10 cellular contexts compared by ENCODE assay signal in genomic region chr14:94392510-94392935, GRCh38. TPM values are rescaled to one million over a fixed set of nuclear protein-coding genes. Genes with fewer than 3 reads are reported as not detected.
DNase-seq lines count a peak whose midpoint lies in the region; ATAC-seq and TF ChIP-seq lines count a peak whose summit lies in the region.
"Had no signal": no experiment of that assay in that cellular context is flagged by ENCODE, and none has a peak within 500 bp of the region (broad histone marks: within the 10 kb centered on the region; RNA-seq: fewer than 3 reads in every experiment).

No MANE protein-coding gene starts in this region.

- peaks cover 0 to 5% of the 10 kb centered on the region in 2 donors for H3K9me3 Mint-ChIP-seq in activated naive CD4-positive, alpha-beta T cell treated with anti-CD3 and anti-CD28 coated beads, Interleukin-2, amount 50 U/mL, for 72 hours

- TF ChIP-seq CTCF in liver (IDR thresholded peaks at IDR 0.05; ENCODE audit: low read depth, low read length, missing input control), result no peak

- no peaks in the 10 kb centered on the region for H3K9me3 ChIP-seq in liver (ENCODE audit: control insufficient read depth in 4 of 4, low read length in 3 of 4)

- peak overlapping the region; percentile 94 to 98 for H3K27ac ChIP-seq in liver (ENCODE audit: low read depth in 1 of 2, low read length in 2 of 2)

- peaks cover 0 to 4% of the 10 kb centered on the region in 2 donors for H3K36me3 Mint-ChIP-seq in activated naive CD4-positive, alpha-beta T cell treated with anti-CD3 and anti-CD28 coated beads, Interleukin-2, amount 50 U/mL, for 72 hours

- no peak overlapping the region for H3K4me3 ChIP-seq in liver (ENCODE audit: low read depth in 1 of 3, low read length in 3 of 3)

- 14% methylated on average over 5 of the region's 5 CpGs for WGBS in liver

- H3K4me1 ChIP-seq in liver (ENCODE audit: control insufficient read depth in 4 of 4, insufficient read depth in 4 of 4, low read length in 3 of 4), result peaks cover 15 to 79% (median 60%) of the 10 kb centered on the region in 4 donors

- peak in 1 of 2 donors; percentile 21 for TF ChIP-seq RAD21 in liver (IDR thresholded peaks at IDR 0.05)

- peak overlapping the region in 1 of 2 donors; percentile 87 for H3K27ac Mint-ChIP-seq in activated naive CD4-positive, alpha-beta T cell treated with anti-CD3 and anti-CD28 coated beads, Interleukin-2, amount 50 U/mL, for 72 hours

- peak; percentile 67 to 83 for ATAC-seq in activated naive CD4-positive, alpha-beta T cell treated with anti-CD3 and anti-CD28 coated beads, Interleukin-2, amount 50 U/mL, for 72 hours
- no peak for ATAC-seq in HG02885 (IDR thresholded peaks at IDR 0.05; ENCODE audit: poor library complexity, unreplicated experiment)

- H3K27me3 ChIP-seq in liver (ENCODE audit: control insufficient read depth in 4 of 4, insufficient read depth in 4 of 4, low read length in 3 of 4), result no peaks in the 10 kb centered on the region

- DNase-seq in AML-193 (lab: John Stamatoyannopoulos, UW) (peak; percentile 88 to 89), HS-5 (ENCODE audit: low read depth) (peak; percentile 49), dermis blood vessel endothelial cell (no peak), NCI-H748 treated with DMSO at 0.1 percent for 48 hours (lab: John Stamatoyannopoulos, UW) (no peak), DMS53 (lab: John Stamatoyannopoulos, UW) (no peak)
- DNase-seq in activated naive CD4-positive, alpha-beta T cell treated with anti-CD3 and anti-CD28 coated beads, Interleukin-2, amount 50 U/mL, for 72 hours (ENCODE audit: low spot score in 2 of 2), result peak; percentile 27 to 55

- peak overlapping the region in 1 of 2 donors; percentile 47 for H3K9ac ChIP-seq in liver (ENCODE audit: low read depth in 1 of 2, low read length in 2 of 2)

- H3K36me3 ChIP-seq in liver (ENCODE audit: control insufficient read depth in 4 of 4, insufficient read depth in 3 of 4, low read depth in 1 of 4, low read length in 3 of 4), result no peaks in the 10 kb centered on the region

TF ChIP-seq in liver, 16 proteins besides CTCF, POLR2A, EP300 and RAD21:
- no peak for TF ChIP-seq HNF4G (IDR thresholded peaks at IDR 0.05)
- TF ChIP-seq JUND (IDR thresholded peaks at IDR 0.05), result peak; percentile 19 to 69
- peak; percentile 62 for TF ChIP-seq ZBTB33 (IDR thresholded peaks at IDR 0.05)
- TF ChIP-seq NR2F2 (IDR thresholded peaks at IDR 0.05), result no peak
- peak; percentile 30 for TF ChIP-seq YY1 (IDR thresholded peaks at IDR 0.05)
- TF ChIP-seq FOXA2 (IDR thresholded peaks at IDR 0.05), result no peak
- peak; percentile 15 for TF ChIP-seq REST (IDR thresholded peaks at IDR 0.05)
- peak; percentile 54 to 68 for TF ChIP-seq HNF4A (conservative IDR thresholded peaks at IDR 0.05)
- TF ChIP-seq TAF1 (conservative IDR thresholded peaks at IDR 0.05), result no peak
- no peak for TF ChIP-seq GABPA (IDR thresholded peaks at IDR 0.05 in 1 of 2, conservative IDR thresholded peaks at IDR 0.05 in 1 of 2)
- TF ChIP-seq FOXA1 (IDR thresholded peaks at IDR 0.05), result no peak
- peak; percentile 59 to 80 for TF ChIP-seq RXRA (IDR thresholded peaks at IDR 0.05)
- TF ChIP-seq ATF3 (IDR thresholded peaks at IDR 0.05), result peak; percentile 50
- peak; percentile 82 for TF ChIP-seq SP1 (IDR thresholded peaks at IDR 0.05)
- TF ChIP-seq MAX (IDR thresholded peaks at IDR 0.05), result peak; percentile 88
- peak in 1 of 2 donors; percentile 85 for TF ChIP-seq EGR1 (IDR thresholded peaks at IDR 0.05; ENCODE audit: low read depth in 2 of 2)

RNA-seq across cellular contexts. Expression of gene SERPINA1, which starts 4.1 kb away (rescaled TPM):
- total RNA-seq in activated naive CD4-positive, alpha-beta T cell treated with anti-CD3 and anti-CD28 coated beads, Interleukin-2, amount 50 U/mL, for 72 hours, result 10 to 100 TPM in 1 of 2 donors, 1 to 10 TPM in 1; 1.5 to 29.9 TPM
- total RNA-seq in liver (over 10,000 TPM; 10,220 to 22,719 TPM), dermis blood vessel endothelial cell (0.23 and 0.51 TPM in 2 replicates)
- over 10,000 TPM; 28,447 to 47,972 TPM for polyA plus RNA-seq in liver

RNA-seq across cellular contexts. Expression of gene SERPINA2, which starts 26.0 kb away (rescaled TPM):
- not detected for total RNA-seq in activated naive CD4-positive, alpha-beta T cell treated with anti-CD3 and anti-CD28 coated beads, Interleukin-2, amount 50 U/mL, for 72 hours
- not detected for total RNA-seq in liver
- polyA plus RNA-seq in liver, result not detected
- not detected in 2 replicates for total RNA-seq in dermis blood vessel endothelial cell
- total RNA-seq: posterior vena cava; T-helper 1 cell treated with Interleukin-12 subunit alpha and Interleukin-12 subunit beta and Interleukin-4 antibody, amounts not matched to agents 30 ng/mL and 1 ng/mL, for 36 hours had no signal

Comparison
In these comparisons a context has a peak if more than half of its experiments do, and no peak if none do; other contexts are left out.
1. DNase-seq: peak in AML-193 (2 of 2), HS-5 (single experiment) and activated naive CD4-positive, alpha-beta T cell treated with anti-CD3 and anti-CD28 coated beads, Interleukin-2, amount 50 U/mL, for 72 hours (2 of 2); none in dermis blood vessel endothelial cell (single experiment), NCI-H748 treated with DMSO at 0.1 percent for 48 hours (single experiment) and DMS53 (single experiment).
2. RNA of gene SERPINA1, which starts 4.1 kb away (total RNA-seq): 10,220 to 22,719 TPM in liver; 1.5 to 29.9 TPM in activated naive CD4-positive, alpha-beta T cell treated with anti-CD3 and anti-CD28 coated beads, Interleukin-2, amount 50 U/mL, for 72 hours and 0.23 to 0.51 TPM in dermis blood vessel endothelial cell; every median in the first group is over 100 times any median in the second.